Comparison of ENCODE assay signal across 1 cellular context in genomic region chr21:46161180-46161799, GRCh38.
TF ChIP-seq lines count a peak whose summit lies in the region.

No MANE protein-coding gene starts in this region.

TF ChIP-seq in K562, 482 proteins besides CTCF, POLR2A, EP300 and RAD21 (continued from another document):
- TF ChIP-seq ZBTB33 (CRISPR knock-in tag; IDR thresholded peaks at IDR 0.05) (peak; percentile 42; the same call in 1 of the 2 replicates), NR3C1 (CRISPR knock-in tag; IDR thresholded peaks at IDR 0.05) (no peak), ZNF707 (CRISPR knock-in tag; conservative IDR thresholded peaks at IDR 0.05) (no peak)
TF ChIP-seq in K562: peak in this region for 2.
